Comparison of ENCODE assay signal across 9 cellular contexts in the genomic region with DNA sequence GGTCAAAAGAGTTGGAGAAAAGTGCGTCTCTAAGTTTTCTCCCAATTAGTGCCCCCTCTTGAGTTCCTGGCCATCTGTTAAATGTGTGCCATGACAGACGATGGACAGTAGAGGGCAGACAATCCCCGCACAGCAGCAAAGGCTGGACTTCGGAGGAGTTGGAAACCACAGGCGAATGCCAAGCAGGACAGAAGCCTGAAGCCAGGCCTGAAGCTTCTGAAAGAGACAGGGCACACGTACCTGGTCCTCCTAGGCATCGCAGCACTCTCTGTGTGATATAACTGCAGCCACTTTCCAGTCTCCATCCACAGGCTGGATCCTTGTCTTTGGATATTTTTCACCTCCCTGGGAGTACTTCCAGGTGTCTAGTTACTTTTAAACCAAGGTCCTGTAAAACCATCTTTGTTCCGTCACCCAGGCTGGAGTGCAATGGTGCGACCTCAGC. TPM values are rescaled to one million over a fixed set of nuclear protein-coding genes. Genes with fewer than 3 reads are reported as not detected.
DNase-seq lines count a peak whose midpoint lies in the region; ATAC-seq and TF ChIP-seq lines count a peak whose summit lies in the region.
"Had no signal": no experiment of that assay in that cellular context is flagged by ENCODE, and none has a peak within 500 bp of the region (broad histone marks: within the 10 kb centered on the region; RNA-seq: fewer than 3 reads in every experiment).

No MANE protein-coding gene starts in this region.

- no peak overlapping the region for H4K91ac ChIP-seq in IMR-90 (ENCODE audit: insufficient read depth, low read depth, low read length)
- H4K91ac ChIP-seq in trophoblast cell (ENCODE audit: low read depth, low read length), result no peak overlapping the region

- no peak overlapping the region for H3K14ac ChIP-seq in IMR-90 (replicated peaks; ENCODE audit: low read depth, low read length)
- no peak overlapping the region for H3K14ac ChIP-seq in trophoblast cell (ENCODE audit: low read length)

- H3K23ac ChIP-seq in IMR-90 (ENCODE audit: low read depth, low read length) (no peak overlapping the region), trophoblast cell (ENCODE audit: low read length) (no peak overlapping the region)

- H4K8ac ChIP-seq in IMR-90 (ENCODE audit: low read depth in 2 of 2, low read length in 2 of 2) (no peak overlapping the region), trophoblast cell (ENCODE audit: low read depth, low read length) (no peak overlapping the region)

- peak; percentile 100 for ATAC-seq in IMR-90 (ENCODE audit: low read depth)
- peak; percentile 80 to 96 (median 92) for ATAC-seq in heart left ventricle
- ATAC-seq in HG02678 (IDR thresholded peaks at IDR 0.05; ENCODE audit: unreplicated experiment), result no peak
- ATAC-seq in GM19455 (IDR thresholded peaks at IDR 0.05; ENCODE audit: unreplicated experiment), result no peak

- 0% methylated on average over 3 of the region's 9 CpGs; no CpG with 5 or more reads in 1 of the 2 experiments for WGBS in IMR-90 (ENCODE audit: extremely low coverage in 2 of 2, insufficient read length in 1 of 2), 2 experiments
- WGBS in heart left ventricle, 4 donors, result 18 to 23% (median 19%) methylated on average over 9 of the region's 9 CpGs
- no CpG with 5 or more reads among the region's 9 CpGs for whole genome bisulfite sequencing in trophoblast cell (ENCODE audit: extremely low coverage, insufficient coverage, insufficient read length)

- no peak overlapping the region for H3K56ac ChIP-seq in IMR-90 (ENCODE audit: extremely low read depth, insufficient read depth, low read length)

- no peak overlapping the region for H2BK20ac ChIP-seq in IMR-90 (ENCODE audit: low read depth, low read length)

- no peaks in the 10 kb centered on the region for H3K79me1 ChIP-seq in IMR-90 (ENCODE audit: low read depth in 1 of 2, low read length in 2 of 2)
- H3K79me1 ChIP-seq in trophoblast cell (ENCODE audit: low read length), result no peaks in the 10 kb centered on the region

- H2AK9ac ChIP-seq in IMR-90 (replicated peaks; ENCODE audit: low read depth, low read length, poor library complexity), result no peak overlapping the region

- TF ChIP-seq RAD21 in IMR-90 (IDR thresholded peaks at IDR 0.05; ENCODE audit: low read length), result peak; percentile 98

- no peak overlapping the region for H4K12ac ChIP-seq in trophoblast cell (ENCODE audit: low read depth, low read length)

- H3K4me2 ChIP-seq in IMR-90 (ENCODE audit: low read depth, low read length) (no peak overlapping the region), trophoblast cell (ENCODE audit: low read length) (no peak overlapping the region)

- H2BK15ac ChIP-seq in IMR-90 (ENCODE audit: low read depth, low read length), result no peak overlapping the region

- TF ChIP-seq POLR2A in IMR-90 (IDR thresholded peaks at IDR 0.05; ENCODE audit: low read depth, low read length) (no peak; the same call in 1 of the 2 replicates), heart left ventricle (IDR thresholded peaks at IDR 0.05) (no peak)

- H2AK5ac ChIP-seq in IMR-90 (ENCODE audit: low read depth, low read length), result no peak overlapping the region
- no peak overlapping the region for H2AK5ac ChIP-seq in trophoblast cell (ENCODE audit: low read length)

- H2AFZ ChIP-seq in IMR-90 (replicated peaks; ENCODE audit: low read length, poor library complexity), result no peak overlapping the region
- no peak overlapping the region for H2AFZ ChIP-seq in trophoblast cell (ENCODE audit: insufficient read depth, low read length, poor library complexity)

- CTCF ChIA-PET in IMR-90 (lab: Yijun Ruan, JAX), result interaction anchor here (0.5 to 1.4 kb wide), 8 partner anchors 56 to 245 kb away, joined by 3 to 9 read pairs (median 3); no protein-coding TSS in a partner anchor

- no peaks in the 10 kb centered on the region for H3K9me3 ChIP-seq in IMR-90 (ENCODE audit: control insufficient read depth, insufficient read depth, low read length)
- H3K9me3 ChIP-seq in heart left ventricle, result no peaks in the 10 kb centered on the region
- H3K9me3 ChIP-seq in trophoblast cell (ENCODE audit: insufficient read depth, low read depth, low read length), result no peaks in the 10 kb centered on the region

- POLR2A ChIA-PET in IMR-90 (lab: Charles Lee; ENCODE audit: unreplicated experiment), result no interaction called here

- H4K5ac ChIP-seq in IMR-90 (ENCODE audit: low read depth, low read length), result no peak overlapping the region

- BruUV-seq in IMR-90 (replicated peaks; lab: Mats Ljungman, UMichigan), result no TSS peak

- no peaks in the 10 kb centered on the region for H3K9me1 ChIP-seq in IMR-90 (ENCODE audit: insufficient read depth, low read length)

- no peak overlapping the region for H2BK12ac ChIP-seq in trophoblast cell (ENCODE audit: low read length)

- H2BK5ac ChIP-seq in IMR-90 (ENCODE audit: low read depth, low read length, poor library complexity, severe bottlenecking) (no peak overlapping the region), trophoblast cell (ENCODE audit: low read depth, low read length, poor library complexity) (no peak overlapping the region)

- H3K4ac ChIP-seq in IMR-90 (ENCODE audit: low read depth, low read length) (no peak overlapping the region), trophoblast cell (ENCODE audit: low read depth, low read length) (no peak overlapping the region)

- no peaks in the 10 kb centered on the region for H3K79me2 ChIP-seq in trophoblast cell (ENCODE audit: control insufficient read depth, insufficient read depth, low read length, poor library complexity)

- no peak overlapping the region for H3K9ac ChIP-seq in IMR-90 (ENCODE audit: low read depth, low read length)
- no peak overlapping the region for H3K9ac ChIP-seq in trophoblast cell (ENCODE audit: low read length)

- H3K4me1 ChIP-seq in IMR-90 (ENCODE audit: control insufficient read depth, insufficient read depth, low read length), result no peaks in the 10 kb centered on the region
- H3K4me1 ChIP-seq in heart left ventricle, result peaks cover 0 to 6% (median 0%) of the 10 kb centered on the region in 12 donors
- H3K4me1 ChIP-seq in trophoblast cell (ENCODE audit: control insufficient read depth in 1 of 2, insufficient read depth in 2 of 2, low read length in 2 of 2), result peaks cover 0 to 2% of the 10 kb centered on the region in 2 experiments

- no peaks in the 10 kb centered on the region for H4K20me1 ChIP-seq in IMR-90 (ENCODE audit: insufficient read depth, low read length)

- intact Hi-C loops in IMR-90 (cut with micrococcal nuclease) (loop anchor here (1.0 to 10.0 kb wide), 7 partner anchors 89 to 356 kb away; partner anchors contain the start of gene XAF1), heart left ventricle (cut with DNase I) (loop anchor here (2.0 to 10.0 kb wide), 15 partner anchors 89 to 341 kb away; partner anchors contain the start of genes XAF1 (in 3 of the 10) and TEKT1 (in 1 of the 10))

- peak; percentile 82 for DNase-seq in EH (ENCODE audit: low read depth)
- peak; percentile 79 for DNase-seq in IMR-90
- peak; percentile 81 for DNase-seq in RKO (ENCODE audit: low spot score)
- peak; percentile 67 for DNase-seq in amniotic stem cell (lab: John Stamatoyannopoulos, UW)
- DNase-seq in heart left ventricle, result peak; percentile 69 to 75 (median 73)
- DNase-seq in trophoblast cell, result peak; percentile 49 to 82

- TF ChIP-seq CTCF in IMR-90 (conservative IDR thresholded peaks at IDR 0.05; ENCODE audit: low read depth, low read length) (peak; percentile 97), heart left ventricle (IDR thresholded peaks at IDR 0.05) (peak; percentile 77 to 95 (median 90))

- dilution Hi-C loops in IMR-90 (cut with HindIII; ENCODE audit: low sequenced_read_pairs, unreplicated experiment), result no loop called here

- H3K27ac ChIP-seq in IMR-90 (ENCODE audit: insufficient read depth, low read length) (no peak overlapping the region), heart left ventricle (no peak overlapping the region), trophoblast cell (ENCODE audit: low read depth, low read length) (no peak overlapping the region)

- no peaks in the 10 kb centered on the region for H3K36me3 ChIP-seq in IMR-90 (ENCODE audit: control insufficient read depth, insufficient read depth, low read length)
- H3K36me3 ChIP-seq in heart left ventricle, result no peaks in the 10 kb centered on the region
- no peaks in the 10 kb centered on the region for H3K36me3 ChIP-seq in trophoblast cell (ENCODE audit: control insufficient read depth in 1 of 2, insufficient read depth in 2 of 2, low read length in 2 of 2)

- H3K18ac ChIP-seq in IMR-90 (ENCODE audit: low read depth, low read length) (no peak overlapping the region), trophoblast cell (ENCODE audit: low read length) (no peak overlapping the region)

- no peak overlapping the region for H2BK120ac ChIP-seq in IMR-90 (ENCODE audit: low read depth, low read length)
- no peak overlapping the region for H2BK120ac ChIP-seq in trophoblast cell (ENCODE audit: insufficient read depth, low read length, poor library complexity)

- in situ Hi-C loops in IMR-90 (cut with MboI; ENCODE audit: low sequenced_read_pairs), result loop anchor here (10.0 kb wide), 3 partner anchors 129 to 349 kb away; partner anchors contain the start of genes RNASEK and TEKT1

- peaks cover 29% of the 10 kb centered on the region for H3K27me3 ChIP-seq in IMR-90 (ENCODE audit: control insufficient read depth, insufficient read depth, low read length)
- peaks cover 0 to 22% (median 9%) of the 10 kb centered on the region in 9 donors for H3K27me3 ChIP-seq in heart left ventricle
- no peaks in the 10 kb centered on the region for H3K27me3 ChIP-seq in trophoblast cell (ENCODE audit: insufficient read depth, low read length)

- no peak overlapping the region for H3K4me3 ChIP-seq in IMR-90 (ENCODE audit: insufficient read depth, low read depth, low read length)
- no peak overlapping the region for H3K4me3 ChIP-seq in heart left ventricle
- H3K4me3 ChIP-seq in trophoblast cell (ENCODE audit: low read depth, low read length), result no peak overlapping the region

RNA-seq across cellular contexts. Expression of gene C17orf100, which starts 14.5 kb away (rescaled TPM):
- total RNA-seq in IMR-90 (2012; rRNA removed), result 0.18 and 0.28 TPM in 2 replicates
- polyA plus RNA-seq in IMR-90 (2012; rRNA removed), result 1.8 and 2.9 TPM in 2 replicates
- polyA plus RNA-seq in IMR-90 (2012; cell fraction: cytosol; rRNA removed), result 1.8 and 2.8 TPM in 2 replicates
- 1.4 and 1.8 TPM in 2 replicates for polyA plus RNA-seq in IMR-90 (2012; cell fraction: nucleus; rRNA removed; ENCODE audit: low replicate concordance)
- total RNA-seq in heart left ventricle, result under 1 TPM; 0.30 to 0.75 (median 0.56) TPM
- polyA plus RNA-seq in heart left ventricle, result under 1 TPM; 0.84 to 0.86 TPM
- 2.0 and 2.1 TPM in 2 replicates for polyA plus RNA-seq in trophoblast cell (2013)

RNA-seq across cellular contexts. Expression of gene MED31, which starts 14.7 kb away (rescaled TPM):
- total RNA-seq in IMR-90 (2012; rRNA removed) (5.6 and 8.1 TPM in 2 replicates), heart left ventricle (10 to 100 TPM in 7 of 9 donors, 1 to 10 TPM in 2; 5.4 to 17.5 (median 13.7) TPM)
- polyA plus RNA-seq in IMR-90 (2012; rRNA removed) (11.6 and 13.9 TPM in 2 replicates), heart left ventricle (10 to 100 TPM; 18.7 to 20.9 TPM)
- polyA plus RNA-seq in IMR-90 (2012; cell fraction: cytosol; rRNA removed), result 2.4 and 9.5 TPM in 2 replicates
- 0.83 and 9.7 TPM in 2 replicates for polyA plus RNA-seq in IMR-90 (2012; cell fraction: nucleus; rRNA removed; ENCODE audit: low replicate concordance)
- 54.0 and 59.8 TPM in 2 replicates for polyA plus RNA-seq in trophoblast cell (2013)

RNA-seq across cellular contexts. Expression of gene TXNDC17, which starts 25.2 kb away (rescaled TPM):
- total RNA-seq in IMR-90 (2012; rRNA removed) (45.0 and 174 TPM in 2 replicates), heart left ventricle (10 to 100 TPM; 31.5 to 95.2 (median 43.3) TPM)
- polyA plus RNA-seq in IMR-90 (2012; rRNA removed) (494 and 518 TPM in 2 replicates), heart left ventricle (100 to 1,000 TPM in 1 of 2 donors, 10 to 100 TPM in 1; 98.3 to 221 TPM)
- 496 and 532 TPM in 2 replicates for polyA plus RNA-seq in IMR-90 (2012; cell fraction: cytosol; rRNA removed)
- polyA plus RNA-seq in IMR-90 (2012; cell fraction: nucleus; rRNA removed; ENCODE audit: low replicate concordance), result 127 and 204 TPM in 2 replicates
- polyA plus RNA-seq in trophoblast cell (2013), result 125 and 128 TPM in 2 replicates

RNA-seq across cellular contexts. Expression of gene KIAA0753, which starts 25.6 kb away (rescaled TPM):
- total RNA-seq in IMR-90 (2012; rRNA removed) (17.6 and 18.3 TPM in 2 replicates), heart left ventricle (10 to 100 TPM in 1 of 9 donors, 1 to 10 TPM in 8; 3.3 to 10.2 (median 5.0) TPM)
- polyA plus RNA-seq in IMR-90 (2012; rRNA removed) (6.8 and 10.2 TPM in 2 replicates), heart left ventricle (1 to 10 TPM; 2.7 to 5.0 TPM)
- polyA plus RNA-seq in IMR-90 (2012; cell fraction: cytosol; rRNA removed), result 1.7 and 3.5 TPM in 2 replicates
- polyA plus RNA-seq in IMR-90 (2012; cell fraction: nucleus; rRNA removed; ENCODE audit: low replicate concordance), result 6.1 and 34.4 TPM in 2 replicates
- polyA plus RNA-seq in trophoblast cell (2013), result 9.5 and 9.8 TPM in 2 replicates

RNA-seq across cellular contexts. Expression of gene SLC13A5, which starts 47.1 kb away (rescaled TPM):
- not detected in 2 replicates for total RNA-seq in IMR-90 (2012; rRNA removed)
- polyA plus RNA-seq in IMR-90 (2012; rRNA removed), result not detected in 2 replicates
- polyA plus RNA-seq in IMR-90 (2012; cell fraction: cytosol; rRNA removed), result not detected in 2 replicates
- polyA plus RNA-seq in IMR-90 (2012; cell fraction: nucleus; rRNA removed; ENCODE audit: low replicate concordance), result not detected in 2 replicates
- under 1 TPM in 1 of 9 donors, not detected in 8; 0.72 TPM for total RNA-seq in heart left ventricle
- polyA plus RNA-seq in heart left ventricle, result under 1 TPM in 1 of 2 donors, not detected in 1; 0.06 TPM
- 3.4 TPM in 2 replicates for polyA plus RNA-seq in trophoblast cell (2013)
- total RNA-seq: urinary bladder had no signal

Comparison
In these comparisons a context has a peak if more than half of its experiments do, and no peak if none do; other contexts are left out.
1. ATAC-seq: peak in IMR-90 (single experiment) and heart left ventricle (4 of 4); none in HG02678 (single experiment) and GM19455 (single experiment).
2. Peak in every context shown above with its lines, with median percentiles within 50 percentile points of each other: DNase-seq.